In the genomic region with DNA sequence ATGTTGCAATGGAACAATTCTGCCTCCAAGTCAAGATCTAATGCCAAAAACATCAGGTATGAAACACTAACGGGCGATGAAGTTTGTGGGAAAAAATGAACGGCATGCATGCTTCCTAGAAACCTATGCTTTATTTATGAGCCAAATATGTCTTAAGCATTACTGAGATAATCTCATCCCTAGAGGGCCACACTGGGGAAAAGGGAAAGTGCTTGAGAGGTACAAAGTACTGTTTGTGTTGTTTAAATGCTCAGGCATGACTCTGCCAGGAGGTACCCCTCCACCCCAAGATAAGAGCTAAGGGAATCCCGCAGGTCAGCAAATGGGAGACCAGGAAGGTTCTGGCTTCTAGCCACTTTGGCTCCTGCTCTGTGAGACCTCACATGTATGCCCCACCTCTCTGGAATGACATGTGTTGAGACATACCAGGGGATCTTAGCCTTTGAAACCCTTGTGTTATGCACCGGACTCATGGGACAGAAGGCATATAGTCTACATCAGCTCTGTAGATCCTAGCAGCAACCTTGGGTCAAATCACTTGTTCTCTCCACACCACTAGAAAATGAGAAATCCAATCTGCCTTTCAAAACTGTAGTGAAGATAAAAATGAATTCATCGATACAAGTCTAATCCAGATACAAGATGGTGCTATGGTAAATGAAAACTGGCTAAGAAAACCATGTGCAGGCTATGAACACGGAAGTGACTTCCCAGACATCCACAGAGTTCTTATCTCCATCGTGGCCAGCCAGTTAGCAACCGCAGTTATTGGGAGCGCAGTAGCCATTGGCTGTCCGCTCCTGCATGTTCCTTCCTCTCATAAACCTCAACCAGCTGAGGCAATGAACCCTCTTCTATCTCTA, we compare ENCODE assay signal across 1 cellular context.
TF ChIP-seq lines count a peak whose summit lies in the region.

No MANE protein-coding gene starts in this region.

TF ChIP-seq in K562, 482 proteins besides CTCF, POLR2A, EP300 and RAD21 (continued from another document and continues in another):
- TF ChIP-seq, protein P1, sequence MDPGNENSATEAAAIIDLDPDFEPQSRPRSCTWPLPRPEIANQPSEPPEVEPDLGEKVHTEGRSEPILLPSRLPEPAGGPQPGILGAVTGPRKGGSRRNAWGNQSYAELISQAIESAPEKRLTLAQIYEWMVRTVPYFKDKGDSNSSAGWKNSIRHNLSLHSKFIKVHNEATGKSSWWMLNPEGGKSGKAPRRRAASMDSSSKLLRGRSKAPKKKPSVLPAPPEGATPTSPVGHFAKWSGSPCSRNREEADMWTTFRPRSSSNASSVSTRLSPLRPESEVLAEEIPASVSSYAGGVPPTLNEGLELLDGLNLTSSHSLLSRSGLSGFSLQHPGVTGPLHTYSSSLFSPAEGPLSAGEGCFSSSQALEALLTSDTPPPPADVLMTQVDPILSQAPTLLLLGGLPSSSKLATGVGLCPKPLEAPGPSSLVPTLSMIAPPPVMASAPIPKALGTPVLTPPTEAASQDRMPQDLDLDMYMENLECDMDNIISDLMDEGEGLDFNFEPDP (CRISPR knock-in tag; IDR thresholded peaks at IDR 0.05) = no peak
- TF ChIP-seq, protein P2, sequence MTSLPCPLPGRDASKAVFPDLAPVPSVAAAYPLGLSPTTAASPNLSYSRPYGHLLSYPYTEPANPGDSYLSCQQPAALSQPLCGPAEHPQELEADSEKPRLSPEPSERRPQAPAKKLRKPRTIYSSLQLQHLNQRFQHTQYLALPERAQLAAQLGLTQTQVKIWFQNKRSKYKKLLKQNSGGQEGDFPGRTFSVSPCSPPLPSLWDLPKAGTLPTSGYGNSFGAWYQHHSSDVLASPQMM (CRISPR knock-in tag; IDR thresholded peaks at IDR 0.05) = no peak
- TF ChIP-seq EHMT2 (IDR thresholded peaks at IDR 0.05) (peak; percentile 63; the same call in 1 of the 2 replicates), U2AF1 (optimal IDR thresholded peaks at IDR 0.05; ENCODE audit: low read depth, low read length) (no peak), NFYB (IDR thresholded peaks at IDR 0.05; ENCODE audit: extremely low read depth, insufficient read length) (peak; percentile 35), CHD1 (IDR thresholded peaks at IDR 0.05; ENCODE audit: low read length) (no peak), NR2C1 (IDR thresholded peaks at IDR 0.05) (no peak), NR2C1 (tag; IDR thresholded peaks at IDR 0.05) (peak; percentile 51; the same call in 1 of the 2 replicates), HMGN3 (IDR thresholded peaks at IDR 0.05; ENCODE audit: borderline replicate concordance, extremely low read depth, insufficient read length, low read depth, low read length) (no peak), ZNF121 (CRISPR knock-in tag; conservative IDR thresholded peaks at IDR 0.05) (no peak), PCBP1 (IDR thresholded peaks at IDR 0.05; ENCODE audit: low read depth, low read length, poor library complexity, severe bottlenecking) (no peak), CHCHD3 (CRISPR knock-in tag; IDR thresholded peaks at IDR 0.05) (no peak), ELF2 (CRISPR knock-in tag; IDR thresholded peaks at IDR 0.05) (peak; percentile 83), ZNF354B (CRISPR knock-in tag; IDR thresholded peaks at IDR 0.05) (no peak), CBFA2T2 (conservative IDR thresholded peaks at IDR 0.05) (no peak), CREM (IDR thresholded peaks at IDR 0.05; ENCODE audit: low read depth) (0 out of 2 replicates have a peak, but pooled peaks have one; percentile 7), ZNF766 (CRISPR knock-in tag; conservative IDR thresholded peaks at IDR 0.05) (peak; percentile 87), RBM39 (optimal IDR thresholded peaks at IDR 0.05; ENCODE audit: low read depth, low read length) (no peak), NFIC (IDR thresholded peaks at IDR 0.05) (peak; percentile 26), NR4A1 (CRISPR knock-in tag; IDR thresholded peaks at IDR 0.05) (no peak; the same call in 1 of the 2 replicates), NR4A1 (tag; IDR thresholded peaks at IDR 0.05) (peak; percentile 16; the same call in 1 of the 2 replicates), FOXP1 (CRISPR knock-in tag; IDR thresholded peaks at IDR 0.05) (no peak), ELF1 (tag; IDR thresholded peaks at IDR 0.05) (peak; percentile 85), ZZZ3 (IDR thresholded peaks at IDR 0.05) (no peak), TARDBP (IDR thresholded peaks at IDR 0.05) (no peak), CCAR2 (IDR thresholded peaks at IDR 0.05; ENCODE audit: low read depth, low read length) (no peak), NCOR1 (IDR thresholded peaks at IDR 0.05) (no peak), GATA2 (CRISPR knock-in tag; IDR thresholded peaks at IDR 0.05) (no peak), EP400 (IDR thresholded peaks at IDR 0.05) (peak; percentile 45; the same call in 1 of the 2 replicates), MAFK (IDR thresholded peaks at IDR 0.05; ENCODE audit: low read length) (no peak), RCOR1 (IDR thresholded peaks at IDR 0.05; ENCODE audit: borderline replicate concordance in 1 of 2, low read depth in 2 of 2, low read length in 2 of 2) (peak in 1 of 2 experiments; percentile 80; a peak in 2 of 4 replicates), MTA3 (IDR thresholded peaks at IDR 0.05; ENCODE audit: borderline replicate concordance) (no peak), MED1 (CRISPR knock-in tag; IDR thresholded peaks at IDR 0.05; ENCODE audit: borderline replicate concordance) (no peak), NRF1 (conservative IDR thresholded peaks at IDR 0.05 in 1 of 2, IDR thresholded peaks at IDR 0.05 in 1 of 2) (peak; percentile 26 to 50; a peak in 2 of 4 replicates), ZC3H4 (CRISPR knock-in tag; IDR thresholded peaks at IDR 0.05; ENCODE audit: borderline replicate concordance) (no peak)
- TF ChIP-seq, protein P3, sequence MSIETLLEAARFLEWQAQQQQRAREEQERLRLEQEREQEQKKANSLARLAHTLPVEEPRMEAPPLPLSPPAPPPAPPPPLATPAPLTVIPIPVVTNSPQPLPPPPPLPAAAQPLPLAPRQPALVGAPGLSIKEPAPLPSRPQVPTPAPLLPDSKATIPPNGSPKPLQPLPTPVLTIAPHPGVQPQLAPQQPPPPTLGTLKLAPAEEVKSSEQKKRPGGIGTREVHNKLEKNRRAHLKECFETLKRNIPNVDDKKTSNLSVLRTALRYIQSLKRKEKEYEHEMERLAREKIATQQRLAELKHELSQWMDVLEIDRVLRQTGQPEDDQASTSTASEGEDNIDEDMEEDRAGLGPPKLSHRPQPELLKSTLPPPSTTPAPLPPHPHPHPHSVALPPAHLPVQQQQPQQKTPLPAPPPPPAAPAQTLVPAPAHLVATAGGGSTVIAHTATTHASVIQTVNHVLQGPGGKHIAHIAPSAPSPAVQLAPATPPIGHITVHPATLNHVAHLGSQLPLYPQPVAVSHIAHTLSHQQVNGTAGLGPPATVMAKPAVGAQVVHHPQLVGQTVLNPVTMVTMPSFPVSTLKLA (conservative IDR thresholded peaks at IDR 0.05) = peak; percentile 32 to 52; a peak in 2 of 4 replicates
- TF ChIP-seq, protein P4, sequence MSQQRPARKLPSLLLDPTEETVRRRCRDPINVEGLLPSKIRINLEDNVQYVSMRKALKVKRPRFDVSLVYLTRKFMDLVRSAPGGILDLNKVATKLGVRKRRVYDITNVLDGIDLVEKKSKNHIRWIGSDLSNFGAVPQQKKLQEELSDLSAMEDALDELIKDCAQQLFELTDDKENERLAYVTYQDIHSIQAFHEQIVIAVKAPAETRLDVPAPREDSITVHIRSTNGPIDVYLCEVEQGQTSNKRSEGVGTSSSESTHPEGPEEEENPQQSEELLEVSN (IDR thresholded peaks at IDR 0.05; ENCODE audit: borderline replicate concordance in 1 of 2, extremely low read depth in 1 of 2, insufficient read depth in 1 of 2, insufficient read length in 1 of 2, low read depth in 1 of 2, low read length in 1 of 2, poor library complexity in 1 of 2, severe bottlenecking in 1 of 2) = peak; percentile 27 to 58
- TF ChIP-seq, protein P5, sequence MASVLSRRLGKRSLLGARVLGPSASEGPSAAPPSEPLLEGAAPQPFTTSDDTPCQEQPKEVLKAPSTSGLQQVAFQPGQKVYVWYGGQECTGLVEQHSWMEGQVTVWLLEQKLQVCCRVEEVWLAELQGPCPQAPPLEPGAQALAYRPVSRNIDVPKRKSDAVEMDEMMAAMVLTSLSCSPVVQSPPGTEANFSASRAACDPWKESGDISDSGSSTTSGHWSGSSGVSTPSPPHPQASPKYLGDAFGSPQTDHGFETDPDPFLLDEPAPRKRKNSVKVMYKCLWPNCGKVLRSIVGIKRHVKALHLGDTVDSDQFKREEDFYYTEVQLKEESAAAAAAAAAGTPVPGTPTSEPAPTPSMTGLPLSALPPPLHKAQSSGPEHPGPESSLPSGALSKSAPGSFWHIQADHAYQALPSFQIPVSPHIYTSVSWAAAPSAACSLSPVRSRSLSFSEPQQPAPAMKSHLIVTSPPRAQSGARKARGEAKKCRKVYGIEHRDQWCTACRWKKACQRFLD (CRISPR knock-in tag; IDR thresholded peaks at IDR 0.05) = peak; percentile 80; the same call in 1 of the 2 replicates
- TF ChIP-seq, protein P6, sequence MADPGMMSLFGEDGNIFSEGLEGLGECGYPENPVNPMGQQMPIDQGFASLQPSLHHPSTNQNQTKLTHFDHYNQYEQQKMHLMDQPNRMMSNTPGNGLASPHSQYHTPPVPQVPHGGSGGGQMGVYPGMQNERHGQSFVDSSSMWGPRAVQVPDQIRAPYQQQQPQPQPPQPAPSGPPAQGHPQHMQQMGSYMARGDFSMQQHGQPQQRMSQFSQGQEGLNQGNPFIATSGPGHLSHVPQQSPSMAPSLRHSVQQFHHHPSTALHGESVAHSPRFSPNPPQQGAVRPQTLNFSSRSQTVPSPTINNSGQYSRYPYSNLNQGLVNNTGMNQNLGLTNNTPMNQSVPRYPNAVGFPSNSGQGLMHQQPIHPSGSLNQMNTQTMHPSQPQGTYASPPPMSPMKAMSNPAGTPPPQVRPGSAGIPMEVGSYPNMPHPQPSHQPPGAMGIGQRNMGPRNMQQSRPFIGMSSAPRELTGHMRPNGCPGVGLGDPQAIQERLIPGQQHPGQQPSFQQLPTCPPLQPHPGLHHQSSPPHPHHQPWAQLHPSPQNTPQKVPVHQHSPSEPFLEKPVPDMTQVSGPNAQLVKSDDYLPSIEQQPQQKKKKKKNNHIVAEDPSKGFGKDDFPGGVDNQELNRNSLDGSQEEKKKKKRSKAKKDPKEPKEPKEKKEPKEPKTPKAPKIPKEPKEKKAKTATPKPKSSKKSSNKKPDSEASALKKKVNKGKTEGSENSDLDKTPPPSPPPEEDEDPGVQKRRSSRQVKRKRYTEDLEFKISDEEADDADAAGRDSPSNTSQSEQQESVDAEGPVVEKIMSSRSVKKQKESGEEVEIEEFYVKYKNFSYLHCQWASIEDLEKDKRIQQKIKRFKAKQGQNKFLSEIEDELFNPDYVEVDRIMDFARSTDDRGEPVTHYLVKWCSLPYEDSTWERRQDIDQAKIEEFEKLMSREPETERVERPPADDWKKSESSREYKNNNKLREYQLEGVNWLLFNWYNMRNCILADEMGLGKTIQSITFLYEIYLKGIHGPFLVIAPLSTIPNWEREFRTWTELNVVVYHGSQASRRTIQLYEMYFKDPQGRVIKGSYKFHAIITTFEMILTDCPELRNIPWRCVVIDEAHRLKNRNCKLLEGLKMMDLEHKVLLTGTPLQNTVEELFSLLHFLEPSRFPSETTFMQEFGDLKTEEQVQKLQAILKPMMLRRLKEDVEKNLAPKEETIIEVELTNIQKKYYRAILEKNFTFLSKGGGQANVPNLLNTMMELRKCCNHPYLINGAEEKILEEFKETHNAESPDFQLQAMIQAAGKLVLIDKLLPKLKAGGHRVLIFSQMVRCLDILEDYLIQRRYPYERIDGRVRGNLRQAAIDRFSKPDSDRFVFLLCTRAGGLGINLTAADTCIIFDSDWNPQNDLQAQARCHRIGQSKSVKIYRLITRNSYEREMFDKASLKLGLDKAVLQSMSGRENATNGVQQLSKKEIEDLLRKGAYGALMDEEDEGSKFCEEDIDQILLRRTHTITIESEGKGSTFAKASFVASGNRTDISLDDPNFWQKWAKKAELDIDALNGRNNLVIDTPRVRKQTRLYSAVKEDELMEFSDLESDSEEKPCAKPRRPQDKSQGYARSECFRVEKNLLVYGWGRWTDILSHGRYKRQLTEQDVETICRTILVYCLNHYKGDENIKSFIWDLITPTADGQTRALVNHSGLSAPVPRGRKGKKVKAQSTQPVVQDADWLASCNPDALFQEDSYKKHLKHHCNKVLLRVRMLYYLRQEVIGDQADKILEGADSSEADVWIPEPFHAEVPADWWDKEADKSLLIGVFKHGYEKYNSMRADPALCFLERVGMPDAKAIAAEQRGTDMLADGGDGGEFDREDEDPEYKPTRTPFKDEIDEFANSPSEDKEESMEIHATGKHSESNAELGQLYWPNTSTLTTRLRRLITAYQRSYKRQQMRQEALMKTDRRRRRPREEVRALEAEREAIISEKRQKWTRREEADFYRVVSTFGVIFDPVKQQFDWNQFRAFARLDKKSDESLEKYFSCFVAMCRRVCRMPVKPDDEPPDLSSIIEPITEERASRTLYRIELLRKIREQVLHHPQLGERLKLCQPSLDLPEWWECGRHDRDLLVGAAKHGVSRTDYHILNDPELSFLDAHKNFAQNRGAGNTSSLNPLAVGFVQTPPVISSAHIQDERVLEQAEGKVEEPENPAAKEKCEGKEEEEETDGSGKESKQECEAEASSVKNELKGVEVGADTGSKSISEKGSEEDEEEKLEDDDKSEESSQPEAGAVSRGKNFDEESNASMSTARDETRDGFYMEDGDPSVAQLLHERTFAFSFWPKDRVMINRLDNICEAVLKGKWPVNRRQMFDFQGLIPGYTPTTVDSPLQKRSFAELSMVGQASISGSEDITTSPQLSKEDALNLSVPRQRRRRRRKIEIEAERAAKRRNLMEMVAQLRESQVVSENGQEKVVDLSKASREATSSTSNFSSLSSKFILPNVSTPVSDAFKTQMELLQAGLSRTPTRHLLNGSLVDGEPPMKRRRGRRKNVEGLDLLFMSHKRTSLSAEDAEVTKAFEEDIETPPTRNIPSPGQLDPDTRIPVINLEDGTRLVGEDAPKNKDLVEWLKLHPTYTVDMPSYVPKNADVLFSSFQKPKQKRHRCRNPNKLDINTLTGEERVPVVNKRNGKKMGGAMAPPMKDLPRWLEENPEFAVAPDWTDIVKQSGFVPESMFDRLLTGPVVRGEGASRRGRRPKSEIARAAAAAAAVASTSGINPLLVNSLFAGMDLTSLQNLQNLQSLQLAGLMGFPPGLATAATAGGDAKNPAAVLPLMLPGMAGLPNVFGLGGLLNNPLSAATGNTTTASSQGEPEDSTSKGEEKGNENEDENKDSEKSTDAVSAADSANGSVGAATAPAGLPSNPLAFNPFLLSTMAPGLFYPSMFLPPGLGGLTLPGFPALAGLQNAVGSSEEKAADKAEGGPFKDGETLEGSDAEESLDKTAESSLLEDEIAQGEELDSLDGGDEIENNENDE (IDR thresholded peaks at IDR 0.05; ENCODE audit: low read depth, low read length) = no peak
- TF ChIP-seq, protein P7, sequence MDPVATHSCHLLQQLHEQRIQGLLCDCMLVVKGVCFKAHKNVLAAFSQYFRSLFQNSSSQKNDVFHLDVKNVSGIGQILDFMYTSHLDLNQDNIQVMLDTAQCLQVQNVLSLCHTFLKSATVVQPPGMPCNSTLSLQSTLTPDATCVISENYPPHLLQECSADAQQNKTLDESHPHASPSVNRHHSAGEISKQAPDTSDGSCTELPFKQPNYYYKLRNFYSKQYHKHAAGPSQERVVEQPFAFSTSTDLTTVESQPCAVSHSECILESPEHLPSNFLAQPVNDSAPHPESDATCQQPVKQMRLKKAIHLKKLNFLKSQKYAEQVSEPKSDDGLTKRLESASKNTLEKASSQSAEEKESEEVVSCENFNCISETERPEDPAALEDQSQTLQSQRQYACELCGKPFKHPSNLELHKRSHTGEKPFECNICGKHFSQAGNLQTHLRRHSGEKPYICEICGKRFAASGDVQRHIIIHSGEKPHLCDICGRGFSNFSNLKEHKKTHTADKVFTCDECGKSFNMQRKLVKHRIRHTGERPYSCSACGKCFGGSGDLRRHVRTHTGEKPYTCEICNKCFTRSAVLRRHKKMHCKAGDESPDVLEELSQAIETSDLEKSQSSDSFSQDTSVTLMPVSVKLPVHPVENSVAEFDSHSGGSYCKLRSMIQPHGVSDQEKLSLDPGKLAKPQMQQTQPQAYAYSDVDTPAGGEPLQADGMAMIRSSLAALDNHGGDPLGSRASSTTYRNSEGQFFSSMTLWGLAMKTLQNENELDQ (CRISPR knock-in tag; IDR thresholded peaks at IDR 0.05; ENCODE audit: borderline replicate concordance) = no peak
